Comparison of ENCODE assay signal across 6 cellular contexts in genomic region chr19:11420429-11420893, GRCh38. TPM values are rescaled to one million over a fixed set of nuclear protein-coding genes. Genes with fewer than 3 reads are reported as not detected.
DNase-seq lines count a peak whose midpoint lies in the region; ATAC-seq and TF ChIP-seq lines count a peak whose summit lies in the region.

No MANE protein-coding gene starts in this region.

- H3K9me2 ChIP-seq in MM.1S (replicated peaks; ENCODE audit: insufficient read depth, low read length) = no peaks in the 10 kb centered on the region

- H3F3A ChIP-seq in MM.1S (ENCODE audit: insufficient read depth, low read length) = no peaks in the 10 kb centered on the region; the same call in 1 of the 2 replicates

- peak; percentile 68 for ATAC-seq in sciatic nerve
- ATAC-seq in HG03565 (IDR thresholded peaks at IDR 0.05; ENCODE audit: unreplicated experiment) = no peak

- TF ChIP-seq EP300 in esophagus muscularis mucosa (IDR thresholded peaks at IDR 0.05) = no peak

- WGBS in esophagus muscularis mucosa = 5% methylated on average over 24 of the region's 30 CpGs

- H3K4me3 ChIP-seq in MM.1S (ENCODE audit: low read length) (no peak overlapping the region), esophagus muscularis mucosa (peak overlapping the region; percentile 42 to 57 (median 42))

- H3K4me1 ChIP-seq in MM.1S (ENCODE audit: low read length) (no peaks in the 10 kb centered on the region; the same call in 1 of the 2 replicates), esophagus muscularis mucosa (peaks cover 38 to 56% (median 49%) of the 10 kb centered on the region in 4 donors)

- peak overlapping the region; percentile 69; the same call in 1 of the 2 replicates for H3K4me2 ChIP-seq in MM.1S (ENCODE audit: low read depth, low read length)

- H3K79me2 ChIP-seq in MM.1S (ENCODE audit: low read length) = no peaks in the 10 kb centered on the region

- no peak overlapping the region for H3K9ac ChIP-seq in MM.1S (ENCODE audit: low read length)

- TF ChIP-seq POLR2A in esophagus muscularis mucosa (IDR thresholded peaks at IDR 0.05; ENCODE audit: low read depth) = no peak

- no peaks in the 10 kb centered on the region for H4K20me1 ChIP-seq in MM.1S (ENCODE audit: insufficient read depth, low read length)

- no peak for TF ChIP-seq CTCF in MM.1S (IDR thresholded peaks at IDR 0.05; ENCODE audit: low read length)
- TF ChIP-seq CTCF in esophagus muscularis mucosa (IDR thresholded peaks at IDR 0.05) = no peak

- H3K27ac ChIP-seq in MM.1S (ENCODE audit: low read length) (no peak overlapping the region), esophagus muscularis mucosa (replicated peaks in 1 of 4) (peak overlapping the region in 3 of 4 donors; percentile 30 to 51 (median 48))

- H3K27me3 ChIP-seq in MM.1S (replicated peaks; ENCODE audit: insufficient read depth, low read length) = peaks cover 80% of the 10 kb centered on the region
- H3K27me3 ChIP-seq in esophagus muscularis mucosa = peaks cover 0 to 87% (median 54%) of the 10 kb centered on the region in 4 donors

- intact Hi-C loops in esophagus muscularis mucosa (cut with DNase I) (no loop called here), sciatic nerve (cut with DNase I) (no loop called here)

- DNase-seq in MM.1S (no peak), esophagus muscularis mucosa (ENCODE audit: extremely low spot score) (no peak), sciatic nerve (ENCODE audit: low spot score) (peak; percentile 74), 8988T (no peak), Ammon's horn (ENCODE audit: low spot score) (no peak)

- no peaks in the 10 kb centered on the region for H3K36me3 ChIP-seq in MM.1S (replicated peaks; ENCODE audit: insufficient read depth, low read length)
- H3K36me3 ChIP-seq in esophagus muscularis mucosa = no peaks in the 10 kb centered on the region

- no peaks in the 10 kb centered on the region for H3K9me3 ChIP-seq in MM.1S (replicated peaks; ENCODE audit: insufficient read depth, low read length)
- H3K9me3 ChIP-seq in esophagus muscularis mucosa = no peaks in the 10 kb centered on the region

- H2AFZ ChIP-seq in MM.1S (ENCODE audit: low read length) = no peak overlapping the region

RNA-seq across cellular contexts. Expression of gene RGL3, which starts 1.3 kb away (rescaled TPM):
- total RNA-seq in esophagus muscularis mucosa = 1 to 10 TPM; 1.2 to 7.9 (median 2.0) TPM
- total RNA-seq in sciatic nerve = 14.4 TPM

RNA-seq across cellular contexts. Expression of gene ODAD3, which starts 14.5 kb away (rescaled TPM):
- total RNA-seq in esophagus muscularis mucosa (under 1 TPM in 2 of 4 donors, not detected in 2; 0.39 to 0.83 TPM), sciatic nerve (0.31 TPM)

RNA-seq across cellular contexts. Expression of gene PRKCSH, which starts 15.0 kb away (rescaled TPM):
- total RNA-seq in esophagus muscularis mucosa (100 to 1,000 TPM in 2 of 4 donors, 10 to 100 TPM in 2; 81.0 to 141 (median 98.7) TPM), sciatic nerve (190 TPM)

RNA-seq across cellular contexts. Expression of gene EPOR, which starts 36.3 kb away (rescaled TPM):
- total RNA-seq in esophagus muscularis mucosa (1 to 10 TPM in 3 of 4 donors, under 1 TPM in 1; 0.99 to 5.2 (median 4.4) TPM), sciatic nerve (5.2 TPM)

RNA-seq across cellular contexts. Expression of gene SWSAP1, which starts 46.0 kb away (rescaled TPM):
- 1 to 10 TPM in 3 of 4 donors, under 1 TPM in 1; 0.66 to 1.7 (median 1.5) TPM for total RNA-seq in esophagus muscularis mucosa
- total RNA-seq in sciatic nerve = 1.3 TPM
